Comparison of ENCODE assay signal across 8 cellular contexts in genomic region chr13:94550030-94550738, GRCh38. TPM values are rescaled to one million over a fixed set of nuclear protein-coding genes. Genes with fewer than 3 reads are reported as not detected.
DNase-seq lines count a peak whose midpoint lies in the region; ATAC-seq and TF ChIP-seq lines count a peak whose summit lies in the region.

No MANE protein-coding gene starts in this region.

- peaks cover 2% of the 10 kb centered on the region for H3K9me3 Mint-ChIP-seq in CD8-positive, alpha-beta T cell

- peaks cover 13% of the 10 kb centered on the region for H3K4me1 ChIP-seq in CD8-positive, alpha-beta T cell (ENCODE audit: insufficient read depth, low read length)
- peaks cover 2 to 5% of the 10 kb centered on the region in 2 donors for H3K4me1 ChIP-seq in ascending aorta
- H3K4me1 ChIP-seq in iPS-20b (ENCODE audit: insufficient read depth, low read length): peaks cover 21% of the 10 kb centered on the region; the same call in 1 of the 2 replicates
- H3K4me1 ChIP-seq in smooth muscle cell (ENCODE audit: low read depth): no peaks in the 10 kb centered on the region

- POLR2A ChIA-PET in CD8-positive, alpha-beta T cell (lab: Charles Lee): interaction anchor here (0.6 to 3.9 kb wide), 9 partner anchors 10 to 66 kb away, joined by 3 to 44 read pairs (median 9); partner anchors contain the start of genes GPR180 and TGDS

- peaks cover 9% of the 10 kb centered on the region for H3F3A ChIP-seq in smooth muscle cell (ENCODE audit: low read depth)

- H3K4me3 Mint-ChIP-seq in CD8-positive, alpha-beta T cell: peak overlapping the region; percentile 91

- H3K4me1 Mint-ChIP-seq in CD8-positive, alpha-beta T cell (ENCODE audit: low read depth): peaks cover 21% of the 10 kb centered on the region

- H3K27ac Mint-ChIP-seq in CD8-positive, alpha-beta T cell: peak overlapping the region; percentile 97

- intact Hi-C loops in CD8-positive, alpha-beta T cell (cut with DNase I, micrococcal nuclease): loop anchor here in 1 of 2 experiments (2.0 to 10.0 kb wide), 3 partner anchors 43 to 1125 kb away; partner anchors contain the start of gene DNAJC3
- intact Hi-C loops in ascending aorta (cut with DNase I): loop anchor here (10.0 kb wide), 1 partner anchor 775 kb away; no protein-coding TSS in a partner anchor

- H3K27ac ChIP-seq in CD8-positive, alpha-beta T cell (ENCODE audit: low read depth, low read length): peak overlapping the region; percentile 92
- H3K27ac ChIP-seq in ascending aorta: peak overlapping the region; percentile 96 to 99
- H3K27ac ChIP-seq in iPS-20b (ENCODE audit: low read length): no peak overlapping the region
- H3K27ac ChIP-seq in smooth muscle cell (ENCODE audit: low read depth): peak overlapping the region; percentile 55

- DNase-seq in CD8-positive, alpha-beta T cell: no peak
- DNase-seq in KG1 (lab: John Stamatoyannopoulos, UW) (peak; percentile 22), ascending aorta (ENCODE audit: low spot score in 2 of 2) (no peak), smooth muscle cell (lab: John Stamatoyannopoulos, UW; ENCODE audit: unreplicated experiment) (no peak), GM20000 (ENCODE audit: low spot score) (no peak), AML-193 (lab: John Stamatoyannopoulos, UW) (no peak)

- H3K27me3 Mint-ChIP-seq in CD8-positive, alpha-beta T cell (ENCODE audit: low read depth): peaks cover 2% of the 10 kb centered on the region

- H3K79me2 ChIP-seq in smooth muscle cell (ENCODE audit: low read depth): no peaks in the 10 kb centered on the region

- H3K9ac ChIP-seq in iPS-20b (ENCODE audit: low read depth, low read length): peak overlapping the region; percentile 77
- peak overlapping the region; percentile 55 for H3K9ac ChIP-seq in smooth muscle cell (ENCODE audit: low read depth)

- no peaks in the 10 kb centered on the region for H3K27me3 ChIP-seq in CD8-positive, alpha-beta T cell (ENCODE audit: insufficient read depth, low read length)
- H3K27me3 ChIP-seq in ascending aorta (no peaks in the 10 kb centered on the region), iPS-20b (ENCODE audit: insufficient read depth, low read length) (no peaks in the 10 kb centered on the region; the same call in 1 of the 2 replicates), smooth muscle cell (ENCODE audit: low read depth) (no peaks in the 10 kb centered on the region)

- peak overlapping the region; percentile 93 for H2AFZ ChIP-seq in smooth muscle cell (ENCODE audit: low read depth)

- no peaks in the 10 kb centered on the region for H3K9me3 ChIP-seq in CD8-positive, alpha-beta T cell (ENCODE audit: low read length)
- H3K9me3 ChIP-seq in ascending aorta (no peaks in the 10 kb centered on the region), iPS-20b (ENCODE audit: insufficient read depth, low read depth, low read length) (no peaks in the 10 kb centered on the region), smooth muscle cell (replicated peaks; ENCODE audit: low read depth) (no peaks in the 10 kb centered on the region)

- TF ChIP-seq CTCF in CD8-positive, alpha-beta T cell (IDR thresholded peaks at IDR 0.05): no peak
- TF ChIP-seq CTCF in ascending aorta (IDR thresholded peaks at IDR 0.05) (no peak), smooth muscle cell (IDR thresholded peaks at IDR 0.05; ENCODE audit: borderline replicate concordance, insufficient read depth, poor library complexity, severe bottlenecking) (no peak), GM20000 (IDR thresholded peaks at IDR 0.05; ENCODE audit: extremely low read depth, missing control alignments) (no peak)

- H4K20me1 ChIP-seq in smooth muscle cell (ENCODE audit: low read depth): no peaks in the 10 kb centered on the region

- WGBS in smooth muscle cell (ENCODE audit: low lambda C conversion rate): 19% methylated on average over 23 of the region's 23 CpGs

- H3K36me3 Mint-ChIP-seq in CD8-positive, alpha-beta T cell: peaks cover 5% of the 10 kb centered on the region

- CTCF ChIA-PET in CD8-positive, alpha-beta T cell (lab: Charles Lee): interaction anchor here (1.4 to 4.1 kb wide), 6 partner anchors 11 to 115 kb away, joined by 3 to 24 read pairs (median 14); partner anchors contain the start of gene TGDS

- peak overlapping the region; percentile 86 for H3K4me2 ChIP-seq in smooth muscle cell

- peak overlapping the region; percentile 84 for H3K4me3 ChIP-seq in CD8-positive, alpha-beta T cell (ENCODE audit: low read depth, low read length)
- H3K4me3 ChIP-seq in ascending aorta (peak overlapping the region; percentile 72 to 84), iPS-20b (ENCODE audit: low read length) (peak overlapping the region; percentile 79), smooth muscle cell (peak overlapping the region; percentile 70)

- peak; percentile 2 for ATAC-seq in CD8-positive, alpha-beta T cell
- ATAC-seq in GM21367 (IDR thresholded peaks at IDR 0.05; ENCODE audit: unreplicated experiment): peak; percentile 13

- H3K36me3 ChIP-seq in CD8-positive, alpha-beta T cell (ENCODE audit: insufficient read depth, low read length): no peaks in the 10 kb centered on the region
- no peaks in the 10 kb centered on the region for H3K36me3 ChIP-seq in ascending aorta
- no peaks in the 10 kb centered on the region for H3K36me3 ChIP-seq in iPS-20b (ENCODE audit: insufficient read depth, low read depth, low read length)
- H3K36me3 ChIP-seq in smooth muscle cell (ENCODE audit: low read depth): no peaks in the 10 kb centered on the region

RNA-seq across cellular contexts. Expression of gene TGDS, which starts 45.8 kb away (rescaled TPM):
- total RNA-seq in CD8-positive, alpha-beta T cell: 1 to 10 TPM; 4.5 to 4.6 TPM
- 22.6 TPM for total RNA-seq in ascending aorta
- 16.0 and 28.7 TPM in 2 replicates for total RNA-seq in smooth muscle cell
- polyA plus RNA-seq in smooth muscle cell: 9.5 and 17.1 TPM in 2 replicates

RNA-seq across cellular contexts. Expression of gene GPR180, which starts 51.5 kb away (rescaled TPM):
- total RNA-seq in CD8-positive, alpha-beta T cell: under 1 TPM; 0.64 to 0.71 TPM
- total RNA-seq in ascending aorta (2.3 TPM), smooth muscle cell (25.0 and 30.7 TPM in 2 replicates)
- polyA plus RNA-seq in smooth muscle cell: 8.9 and 10.8 TPM in 2 replicates
